Comparison of ENCODE assay signal across 1 cellular context in the genomic region with DNA sequence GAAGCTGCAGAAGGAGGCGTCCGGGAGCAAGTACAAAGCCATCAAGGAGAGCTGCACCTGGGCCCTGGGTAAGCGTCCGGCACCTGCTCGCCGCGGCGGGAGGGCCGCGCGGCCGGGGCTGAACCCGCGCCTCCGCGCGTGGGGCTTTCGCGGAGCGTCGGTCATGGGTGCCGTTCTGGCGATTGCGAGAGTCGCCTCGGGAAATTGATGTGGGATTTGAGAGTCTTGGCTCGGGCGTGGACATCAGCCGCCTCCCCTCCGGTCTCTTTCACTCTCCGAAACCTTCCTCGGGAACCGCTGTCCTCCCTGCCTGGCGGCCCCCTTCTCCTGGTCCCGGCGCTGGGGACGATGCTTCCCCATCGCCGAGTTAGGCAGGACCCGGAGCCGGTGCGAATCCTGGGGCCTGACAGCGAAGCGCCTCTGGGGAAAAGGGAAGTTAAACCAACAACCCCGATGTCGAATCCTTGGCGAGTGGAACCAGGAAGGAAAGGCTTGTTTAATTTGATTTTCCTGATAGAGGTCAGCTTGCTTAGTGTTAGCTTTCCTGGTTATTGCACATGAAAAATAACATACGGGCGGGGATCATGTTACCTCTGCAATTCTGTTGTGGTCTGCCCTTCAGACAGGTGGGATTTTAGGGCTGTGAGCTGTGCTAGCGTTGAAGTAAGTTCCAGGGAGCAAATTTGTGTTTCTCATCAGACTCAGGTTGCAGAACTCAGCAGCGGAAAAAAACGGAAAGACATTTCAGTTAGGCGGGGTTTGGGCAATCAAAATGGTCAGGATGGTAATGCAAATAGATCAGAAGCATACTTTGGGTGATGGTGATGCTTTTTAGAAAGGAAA.
TF ChIP-seq lines count a peak whose summit lies in the region.

No MANE protein-coding gene starts in this region.

TF ChIP-seq in HepG2, 621 proteins besides CTCF, POLR2A, EP300 and RAD21 (continues in another document):
- TF ChIP-seq, protein P1, sequence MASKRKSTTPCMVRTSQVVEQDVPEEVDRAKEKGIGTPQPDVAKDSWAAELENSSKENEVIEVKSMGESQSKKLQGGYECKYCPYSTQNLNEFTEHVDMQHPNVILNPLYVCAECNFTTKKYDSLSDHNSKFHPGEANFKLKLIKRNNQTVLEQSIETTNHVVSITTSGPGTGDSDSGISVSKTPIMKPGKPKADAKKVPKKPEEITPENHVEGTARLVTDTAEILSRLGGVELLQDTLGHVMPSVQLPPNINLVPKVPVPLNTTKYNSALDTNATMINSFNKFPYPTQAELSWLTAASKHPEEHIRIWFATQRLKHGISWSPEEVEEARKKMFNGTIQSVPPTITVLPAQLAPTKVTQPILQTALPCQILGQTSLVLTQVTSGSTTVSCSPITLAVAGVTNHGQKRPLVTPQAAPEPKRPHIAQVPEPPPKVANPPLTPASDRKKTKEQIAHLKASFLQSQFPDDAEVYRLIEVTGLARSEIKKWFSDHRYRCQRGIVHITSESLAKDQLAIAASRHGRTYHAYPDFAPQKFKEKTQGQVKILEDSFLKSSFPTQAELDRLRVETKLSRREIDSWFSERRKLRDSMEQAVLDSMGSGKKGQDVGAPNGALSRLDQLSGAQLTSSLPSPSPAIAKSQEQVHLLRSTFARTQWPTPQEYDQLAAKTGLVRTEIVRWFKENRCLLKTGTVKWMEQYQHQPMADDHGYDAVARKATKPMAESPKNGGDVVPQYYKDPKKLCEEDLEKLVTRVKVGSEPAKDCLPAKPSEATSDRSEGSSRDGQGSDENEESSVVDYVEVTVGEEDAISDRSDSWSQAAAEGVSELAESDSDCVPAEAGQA (IDR thresholded peaks at IDR 0.05; ENCODE audit: low read depth): no peak
- TF ChIP-seq, protein P1 (CRISPR knock-in tag; IDR thresholded peaks at IDR 0.05; ENCODE audit: borderline replicate concordance): no peak
- TF ChIP-seq HOXA5 (CRISPR knock-in tag; IDR thresholded peaks at IDR 0.05): peak; percentile 41; the same call in 1 of the 2 replicates
- TF ChIP-seq, protein P2, sequence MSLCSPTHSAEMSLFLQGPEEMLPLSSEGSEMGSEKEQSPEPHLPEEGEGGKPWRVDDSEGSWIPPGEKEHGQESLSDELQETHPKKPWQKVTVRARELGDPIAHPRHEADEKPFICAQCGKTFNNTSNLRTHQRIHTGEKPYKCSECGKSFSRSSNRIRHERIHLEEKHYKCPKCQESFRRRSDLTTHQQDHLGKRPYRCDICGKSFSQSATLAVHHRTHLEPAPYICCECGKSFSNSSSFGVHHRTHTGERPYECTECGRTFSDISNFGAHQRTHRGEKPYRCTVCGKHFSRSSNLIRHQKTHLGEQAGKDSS (CRISPR knock-in tag; IDR thresholded peaks at IDR 0.05; ENCODE audit: borderline replicate concordance, low read depth): peak; percentile 7; the same call in 1 of the 2 replicates
- TF ChIP-seq, protein P3, sequence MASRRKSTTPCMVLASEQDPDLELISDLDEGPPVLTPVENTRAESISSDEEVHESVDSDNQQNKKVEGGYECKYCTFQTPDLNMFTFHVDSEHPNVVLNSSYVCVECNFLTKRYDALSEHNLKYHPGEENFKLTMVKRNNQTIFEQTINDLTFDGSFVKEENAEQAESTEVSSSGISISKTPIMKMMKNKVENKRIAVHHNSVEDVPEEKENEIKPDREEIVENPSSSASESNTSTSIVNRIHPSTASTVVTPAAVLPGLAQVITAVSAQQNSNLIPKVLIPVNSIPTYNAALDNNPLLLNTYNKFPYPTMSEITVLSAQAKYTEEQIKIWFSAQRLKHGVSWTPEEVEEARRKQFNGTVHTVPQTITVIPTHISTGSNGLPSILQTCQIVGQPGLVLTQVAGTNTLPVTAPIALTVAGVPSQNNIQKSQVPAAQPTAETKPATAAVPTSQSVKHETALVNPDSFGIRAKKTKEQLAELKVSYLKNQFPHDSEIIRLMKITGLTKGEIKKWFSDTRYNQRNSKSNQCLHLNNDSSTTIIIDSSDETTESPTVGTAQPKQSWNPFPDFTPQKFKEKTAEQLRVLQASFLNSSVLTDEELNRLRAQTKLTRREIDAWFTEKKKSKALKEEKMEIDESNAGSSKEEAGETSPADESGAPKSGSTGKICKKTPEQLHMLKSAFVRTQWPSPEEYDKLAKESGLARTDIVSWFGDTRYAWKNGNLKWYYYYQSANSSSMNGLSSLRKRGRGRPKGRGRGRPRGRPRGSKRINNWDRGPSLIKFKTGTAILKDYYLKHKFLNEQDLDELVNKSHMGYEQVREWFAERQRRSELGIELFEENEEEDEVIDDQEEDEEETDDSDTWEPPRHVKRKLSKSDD (CRISPR knock-in tag; IDR thresholded peaks at IDR 0.05; ENCODE audit: low read depth): no peak
- TF ChIP-seq FOXO1 (CRISPR knock-in tag; IDR thresholded peaks at IDR 0.05): no peak
- no peak for TF ChIP-seq HNF4G (IDR thresholded peaks at IDR 0.05; ENCODE audit: borderline replicate concordance, low read depth, low read length)
- no peak for TF ChIP-seq HNF4G (CRISPR knock-in tag; IDR thresholded peaks at IDR 0.05; ENCODE audit: borderline replicate concordance, low read depth)
- TF ChIP-seq ZNF354B (CRISPR knock-in tag; IDR thresholded peaks at IDR 0.05): no peak
- no peak for TF ChIP-seq PAX8 (CRISPR knock-in tag; IDR thresholded peaks at IDR 0.05; ENCODE audit: borderline replicate concordance)
- TF ChIP-seq, protein P4, sequence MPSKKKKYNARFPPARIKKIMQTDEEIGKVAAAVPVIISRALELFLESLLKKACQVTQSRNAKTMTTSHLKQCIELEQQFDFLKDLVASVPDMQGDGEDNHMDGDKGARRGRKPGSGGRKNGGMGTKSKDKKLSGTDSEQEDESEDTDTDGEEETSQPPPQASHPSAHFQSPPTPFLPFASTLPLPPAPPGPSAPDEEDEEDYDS (CRISPR knock-in tag; IDR thresholded peaks at IDR 0.05): no peak
- TF ChIP-seq ATF7-NPFF (CRISPR knock-in tag; IDR thresholded peaks at IDR 0.05; ENCODE audit: low read depth): no peak; the same call in 1 of the 2 replicates
- TF ChIP-seq CREB1 (IDR thresholded peaks at IDR 0.05): no peak
- TF ChIP-seq CREB1 (CRISPR knock-in tag; IDR thresholded peaks at IDR 0.05): no peak
- no peak for TF ChIP-seq ZNF558 (CRISPR knock-in tag; IDR thresholded peaks at IDR 0.05; ENCODE audit: borderline replicate concordance)
- no peak for TF ChIP-seq ZBTB21 (CRISPR knock-in tag; IDR thresholded peaks at IDR 0.05)
- TF ChIP-seq ZNF850 (CRISPR knock-in tag; conservative IDR thresholded peaks at IDR 0.05): no peak
- peak; percentile 54; the same call in 1 of the 2 replicates for TF ChIP-seq TP53 (CRISPR knock-in tag; conservative IDR thresholded peaks at IDR 0.05)
- no peak for TF ChIP-seq MNT (IDR thresholded peaks at IDR 0.05)
- TF ChIP-seq ZSCAN25 (CRISPR knock-in tag; IDR thresholded peaks at IDR 0.05): no peak
- TF ChIP-seq KDM2A (CRISPR knock-in tag; IDR thresholded peaks at IDR 0.05; ENCODE audit: borderline replicate concordance, low read depth): peak; percentile 36; the same call in 1 of the 2 replicates
- no peak for TF ChIP-seq RFX1 (IDR thresholded peaks at IDR 0.05)
- no peak for TF ChIP-seq MTA1 (CRISPR knock-in tag; IDR thresholded peaks at IDR 0.05; ENCODE audit: borderline replicate concordance)
- TF ChIP-seq ZNF546 (CRISPR knock-in tag; conservative IDR thresholded peaks at IDR 0.05): peak; percentile 74
- TF ChIP-seq, protein P5, sequence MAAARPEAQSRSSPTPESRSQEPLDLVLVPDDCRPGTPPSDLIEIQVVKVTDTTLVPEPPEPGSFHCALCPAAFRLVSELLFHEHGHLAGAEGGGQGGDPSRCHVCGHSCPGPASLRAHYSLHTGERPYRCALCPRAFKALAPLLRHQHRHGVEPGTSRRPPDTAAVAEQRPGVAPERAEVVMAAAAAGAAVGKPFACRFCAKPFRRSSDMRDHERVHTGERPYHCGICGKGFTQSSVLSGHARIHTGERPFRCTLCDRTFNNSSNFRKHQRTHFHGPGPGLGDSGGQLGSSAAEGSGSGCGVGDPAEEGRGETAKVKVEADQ (CRISPR knock-in tag; IDR thresholded peaks at IDR 0.05; ENCODE audit: borderline replicate concordance): no peak
- no peak for TF ChIP-seq ZNF276 (CRISPR knock-in tag; IDR thresholded peaks at IDR 0.05; ENCODE audit: low read depth)
- TF ChIP-seq SNAPC2 (CRISPR knock-in tag; IDR thresholded peaks at IDR 0.05): no peak
- TF ChIP-seq, protein P6, sequence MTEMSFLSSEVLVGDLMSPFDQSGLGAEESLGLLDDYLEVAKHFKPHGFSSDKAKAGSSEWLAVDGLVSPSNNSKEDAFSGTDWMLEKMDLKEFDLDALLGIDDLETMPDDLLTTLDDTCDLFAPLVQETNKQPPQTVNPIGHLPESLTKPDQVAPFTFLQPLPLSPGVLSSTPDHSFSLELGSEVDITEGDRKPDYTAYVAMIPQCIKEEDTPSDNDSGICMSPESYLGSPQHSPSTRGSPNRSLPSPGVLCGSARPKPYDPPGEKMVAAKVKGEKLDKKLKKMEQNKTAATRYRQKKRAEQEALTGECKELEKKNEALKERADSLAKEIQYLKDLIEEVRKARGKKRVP (CRISPR knock-in tag; IDR thresholded peaks at IDR 0.05): no peak
- TF ChIP-seq ZSCAN21 (CRISPR knock-in tag; IDR thresholded peaks at IDR 0.05; ENCODE audit: borderline replicate concordance): no peak; the same call in 1 of the 2 replicates
- TF ChIP-seq JUN (CRISPR knock-in tag; IDR thresholded peaks at IDR 0.05): no peak
- TF ChIP-seq, protein P7, sequence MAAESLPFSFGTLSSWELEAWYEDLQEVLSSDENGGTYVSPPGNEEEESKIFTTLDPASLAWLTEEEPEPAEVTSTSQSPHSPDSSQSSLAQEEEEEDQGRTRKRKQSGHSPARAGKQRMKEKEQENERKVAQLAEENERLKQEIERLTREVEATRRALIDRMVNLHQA (CRISPR knock-in tag; IDR thresholded peaks at IDR 0.05): no peak
- no peak for TF ChIP-seq ZNF567 (CRISPR knock-in tag; IDR thresholded peaks at IDR 0.05; ENCODE audit: borderline replicate concordance)
- TF ChIP-seq ZNF530 (CRISPR knock-in tag; IDR thresholded peaks at IDR 0.05; ENCODE audit: low read depth): no peak
- TF ChIP-seq, protein P8, sequence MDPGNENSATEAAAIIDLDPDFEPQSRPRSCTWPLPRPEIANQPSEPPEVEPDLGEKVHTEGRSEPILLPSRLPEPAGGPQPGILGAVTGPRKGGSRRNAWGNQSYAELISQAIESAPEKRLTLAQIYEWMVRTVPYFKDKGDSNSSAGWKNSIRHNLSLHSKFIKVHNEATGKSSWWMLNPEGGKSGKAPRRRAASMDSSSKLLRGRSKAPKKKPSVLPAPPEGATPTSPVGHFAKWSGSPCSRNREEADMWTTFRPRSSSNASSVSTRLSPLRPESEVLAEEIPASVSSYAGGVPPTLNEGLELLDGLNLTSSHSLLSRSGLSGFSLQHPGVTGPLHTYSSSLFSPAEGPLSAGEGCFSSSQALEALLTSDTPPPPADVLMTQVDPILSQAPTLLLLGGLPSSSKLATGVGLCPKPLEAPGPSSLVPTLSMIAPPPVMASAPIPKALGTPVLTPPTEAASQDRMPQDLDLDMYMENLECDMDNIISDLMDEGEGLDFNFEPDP (CRISPR knock-in tag; conservative IDR thresholded peaks at IDR 0.05): 0 out of 2 replicates have a peak, but pooled peaks have one; percentile 51
- TF ChIP-seq ZBTB44 (CRISPR knock-in tag; IDR thresholded peaks at IDR 0.05): no peak
- TF ChIP-seq HNRNPUL1 (IDR thresholded peaks at IDR 0.05; ENCODE audit: low read depth, low read length): no peak
- no peak for TF ChIP-seq U2AF2 (IDR thresholded peaks at IDR 0.05; ENCODE audit: low read depth, low read length)
- TF ChIP-seq ZFP90 (CRISPR knock-in tag; IDR thresholded peaks at IDR 0.05; ENCODE audit: borderline replicate concordance): no peak
